In the genomic region with DNA sequence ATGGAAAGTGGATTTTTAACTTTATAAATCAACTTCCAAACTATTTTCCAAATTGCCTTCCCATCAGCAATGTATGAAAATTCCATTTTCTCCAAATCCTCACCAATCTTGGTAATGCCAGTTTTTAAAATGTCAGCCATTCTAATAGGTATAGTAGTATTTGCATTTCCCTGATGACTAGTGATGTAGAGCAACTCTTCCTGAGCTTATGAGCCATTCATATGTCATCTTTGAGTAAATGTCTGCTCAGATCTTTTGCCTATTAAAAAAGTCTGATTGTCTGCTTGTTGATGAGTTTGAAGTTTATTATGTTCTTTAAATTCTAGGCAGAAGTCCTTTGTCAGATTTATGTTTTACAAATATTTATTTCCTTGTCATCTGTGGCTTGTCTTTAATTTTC, we compare ENCODE assay signal across 20 cellular contexts. TPM values are rescaled to one million over a fixed set of nuclear protein-coding genes. Genes with fewer than 3 reads are reported as not detected.
DNase-seq lines count a peak whose midpoint lies in the region; ATAC-seq and TF ChIP-seq lines count a peak whose summit lies in the region.
"Had no signal": no experiment of that assay in that cellular context is flagged by ENCODE, and none has a peak within 500 bp of the region (broad histone marks: within the 10 kb centered on the region; RNA-seq: fewer than 3 reads in every experiment).

No MANE protein-coding gene starts in this region.

- ATAC-seq in HG03095 (IDR thresholded peaks at IDR 0.05; ENCODE audit: unreplicated experiment), result no peak
- ATAC-seq: GM23338 had no signal

- H3K9ac ChIP-seq in GM23248, result no peak overlapping the region
- H3K9ac ChIP-seq: BLaER1 had no signal

- BruUV-seq in Caco-2 (replicated peaks; lab: Mats Ljungman, UMichigan), result no TSS peak

- peaks cover 7% of the 10 kb centered on the region for H3K4me1 ChIP-seq in GM23248 (ENCODE audit: insufficient read depth)
- H3K4me1 ChIP-seq in Caco-2, result no peaks in the 10 kb centered on the region
- H3K4me1 ChIP-seq: BLaER1 had no signal

- no peak overlapping the region for H2AFZ ChIP-seq in GM23248
- H2AFZ ChIP-seq: GM23338 had no signal

- H3K4me1 Mint-ChIP-seq in osteocyte (ENCODE audit: unreplicated experiment) (peaks cover 16% of the 10 kb centered on the region), Caco-2 (ENCODE audit: low read depth, unreplicated experiment) (no peaks in the 10 kb centered on the region)
- H3K4me1 Mint-ChIP-seq: CD14-positive monocyte, GM23338 had no signal

- POLR2A ChIA-PET in Caco-2 (lab: Charles Lee), result no interaction called here

- no peaks in the 10 kb centered on the region for H3K27me3 ChIP-seq in GM23248 (replicated peaks; ENCODE audit: insufficient read depth)
- no peaks in the 10 kb centered on the region for H3K27me3 ChIP-seq in Caco-2 (replicated peaks; ENCODE audit: control insufficient read depth, insufficient read depth, low read length)
- H3K27me3 ChIP-seq: BLaER1 had no signal

- no peaks in the 10 kb centered on the region for H3K79me2 ChIP-seq in GM23248 (ENCODE audit: insufficient read depth)

- H3K27ac ChIP-seq in GM23248, result no peak overlapping the region
- H3K27ac ChIP-seq: BLaER1, HL-60 had no signal

- H3F3A ChIP-seq in GM23248 (ENCODE audit: insufficient read depth), result peaks cover 17% of the 10 kb centered on the region; the same call in 1 of the 2 replicates

- no peaks in the 10 kb centered on the region for H3K9me3 Mint-ChIP-seq in osteocyte (ENCODE audit: unreplicated experiment)
- no peaks in the 10 kb centered on the region for H3K9me3 Mint-ChIP-seq in Caco-2 (ENCODE audit: unreplicated experiment)
- H3K9me3 Mint-ChIP-seq: CD4-positive, alpha-beta memory T cell; GM23338 had no signal

- peak overlapping the region; percentile 13 for H3K27ac Mint-ChIP-seq in osteocyte (ENCODE audit: unreplicated experiment)
- no peak overlapping the region for H3K27ac Mint-ChIP-seq in Caco-2 (ENCODE audit: unreplicated experiment)
- H3K27ac Mint-ChIP-seq: CD14-positive monocyte, GM23338 had no signal

- intact Hi-C loops in Caco-2 (cut with micrococcal nuclease; ENCODE audit: unreplicated experiment), result no loop called here

- CTCF ChIA-PET in Caco-2 (lab: Charles Lee), result no interaction called here

- in situ Hi-C loops in GM23248 (cut with MboI), result no loop called here

- H3K27me3 Mint-ChIP-seq in osteocyte (ENCODE audit: unreplicated experiment), result no peaks in the 10 kb centered on the region
- H3K27me3 Mint-ChIP-seq in Caco-2 (ENCODE audit: insufficient read depth, unreplicated experiment), result no peaks in the 10 kb centered on the region
- H3K27me3 Mint-ChIP-seq: CD4-positive, alpha-beta memory T cell had no signal

- H3K9me2 ChIP-seq in GM23248 (ENCODE audit: insufficient read depth), result no peaks in the 10 kb centered on the region

- H4K20me1 ChIP-seq in GM23248 (ENCODE audit: insufficient read depth), result no peaks in the 10 kb centered on the region

- H3K36me3 ChIP-seq in GM23248 (ENCODE audit: low read depth), result peaks cover 31% of the 10 kb centered on the region
- H3K36me3 ChIP-seq in Caco-2 (ENCODE audit: control insufficient read depth, insufficient read depth, low read length), result 0 out of 2 replicates have a peak, but pooled peaks cover 1% of the 10 kb centered on the region

- no peak overlapping the region for H3K4me3 Mint-ChIP-seq in osteocyte (ENCODE audit: unreplicated experiment)
- no peak overlapping the region for H3K4me3 Mint-ChIP-seq in Caco-2 (ENCODE audit: unreplicated experiment)
- H3K4me3 Mint-ChIP-seq: CD14-positive monocyte; CD4-positive, alpha-beta memory T cell; GM23338 had no signal

- H3K36me3 Mint-ChIP-seq in osteocyte (ENCODE audit: unreplicated experiment), result peaks cover 53% of the 10 kb centered on the region
- H3K36me3 Mint-ChIP-seq in Caco-2 (ENCODE audit: insufficient read depth, unreplicated experiment), result peaks cover 50% of the 10 kb centered on the region

- H3K4me3 ChIP-seq in GM23248 (no peak overlapping the region), epithelial cell of esophagus (ENCODE audit: low read length) (no peak overlapping the region), Caco-2 (ENCODE audit: low read depth, low read length) (no peak overlapping the region)
- H3K4me3 ChIP-seq: BLaER1, GM23338 had no signal

- DNase-seq in GM23248 (peak; percentile 19), RKO (ENCODE audit: low spot score) (peak; percentile 57), epithelial cell of esophagus (ENCODE audit: low read depth) (peak; percentile 32), osteocyte (ENCODE audit: extremely low spot score, unreplicated experiment) (no peak), GM20000 (ENCODE audit: low spot score) (no peak), Caco-2 (no peak)
- DNase-seq in activated CD4-positive, CD25-positive, alpha-beta regulatory T cell (lab: John Stamatoyannopoulos, UW), result no peak
- DNase-seq: 8988T; Calu3; CD4-positive, alpha-beta memory T cell; DMS79 treated with DMSO at 0.1 percent for 48 hours; HCEC 1CT had no signal

- H3K4me2 ChIP-seq in GM23248 (ENCODE audit: unreplicated experiment), result no peak overlapping the region
- H3K4me2 ChIP-seq: BLaER1, GM23338 had no signal

- TF ChIP-seq CTCF in epithelial cell of esophagus (IDR thresholded peaks at IDR 0.05; ENCODE audit: insufficient read depth, low read depth, low read length, missing control alignments) (no peak), osteocyte (IDR thresholded peaks at IDR 0.05) (no peak), GM20000 (IDR thresholded peaks at IDR 0.05; ENCODE audit: extremely low read depth, missing control alignments) (no peak), Caco-2 (IDR thresholded peaks at IDR 0.05; ENCODE audit: insufficient read depth in 1 of 2, low read depth in 1 of 2, low read length in 1 of 2, severe bottlenecking in 1 of 2, unreplicated experiment in 1 of 2) (no peak)

- no peaks in the 10 kb centered on the region for H3K9me3 ChIP-seq in GM23248 (ENCODE audit: low read depth)
- H3K9me3 ChIP-seq in Caco-2, result no peaks in the 10 kb centered on the region
- H3K9me3 ChIP-seq: BLaER1 had no signal

RNA-seq across cellular contexts. Expression of a gene that starts 54.7 kb away (rescaled TPM):
- total RNA-seq in GM23248 (2014; rRNA removed; shearing (Covaris generic)), result 62.5 and 64.4 TPM in 2 replicates
- 30.3 and 30.6 TPM in 2 replicates for polyA plus RNA-seq in GM23248 (2016; fragmentation: Nextera tagmentation; extraction: Ambion mirVana)
- 103 and 107 TPM in 2 replicates for total RNA-seq in osteocyte
- total RNA-seq in Caco-2 (2022), result 82.8 and 83.0 TPM in 2 replicates

RNA-seq across cellular contexts. Expression of a gene that starts 58.4 kb away (rescaled TPM):
- not detected in 2 replicates for total RNA-seq in GM23248 (2014; rRNA removed; shearing (Covaris generic))
- polyA plus RNA-seq in GM23248 (2016; fragmentation: Nextera tagmentation; extraction: Ambion mirVana), result not detected in 2 replicates
- total RNA-seq in osteocyte, result not detected in 2 replicates
- total RNA-seq in Caco-2 (2022), result 0.68 TPM in 1 of 2 replicates, not detected in the other
- total RNA-seq: A673, Calu3, GM23338, HT1080 had no signal
- polyA plus RNA-seq: AG04450; CD14-positive monocyte; CD4-positive, alpha-beta memory T cell had no signal

Comparison
In these comparisons a context has a peak if more than half of its experiments do, and no peak if none do; other contexts are left out.
1. DNase-seq: peak in GM23248 (single experiment), RKO (single experiment) and epithelial cell of esophagus (single experiment); none in osteocyte (single experiment), GM20000 (single experiment), activated CD4-positive, CD25-positive, alpha-beta regulatory T cell (0 of 4) and Caco-2 (0 of 2).